In the genomic region with DNA sequence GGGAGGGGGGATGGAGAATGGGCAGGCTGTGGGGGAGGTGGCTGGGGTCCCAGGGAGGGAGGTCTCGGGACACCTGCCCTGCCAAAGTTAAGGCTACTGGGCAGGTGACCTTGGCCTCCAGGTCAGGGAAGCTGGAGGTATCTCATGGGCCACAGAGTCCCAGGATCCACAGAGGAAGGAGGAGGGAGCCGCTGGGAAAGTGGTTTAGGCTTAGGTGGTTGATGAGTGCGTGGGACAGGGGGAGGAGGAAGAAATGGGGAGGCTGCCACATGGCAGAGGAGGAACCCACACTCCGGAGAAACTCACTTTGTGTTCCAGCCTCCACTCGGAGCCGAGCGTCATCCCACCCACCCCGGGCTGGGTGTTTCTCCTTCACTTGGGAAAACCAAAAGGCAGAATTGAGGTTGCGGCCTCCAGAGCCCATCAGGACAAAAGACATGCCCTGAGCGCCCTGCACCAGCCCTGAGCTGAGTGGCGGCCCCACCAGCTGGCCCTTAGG, we compare ENCODE assay signal across 16 cellular contexts. TPM values are rescaled to one million over a fixed set of nuclear protein-coding genes. Genes with fewer than 3 reads are reported as not detected.
DNase-seq lines count a peak whose midpoint lies in the region; ATAC-seq and TF ChIP-seq lines count a peak whose summit lies in the region.
"Had no signal": no experiment of that assay in that cellular context is flagged by ENCODE, and none has a peak within 500 bp of the region (broad histone marks: within the 10 kb centered on the region; RNA-seq: fewer than 3 reads in every experiment).

No MANE protein-coding gene starts in this region.

- intact Hi-C loops in ascending aorta (cut with DNase I) (loop anchor here (2.0 to 10.0 kb wide), 3 partner anchors 65 to 805 kb away; no protein-coding TSS in a partner anchor), Caco-2 (cut with micrococcal nuclease; ENCODE audit: unreplicated experiment) (loop anchor here (10.0 kb wide), 1 partner anchor 795 kb away; the partner anchor contains the start of gene AKR1E2)

- H3K4me3 Mint-ChIP-seq in type B pancreatic cell (no peak overlapping the region), Caco-2 (ENCODE audit: unreplicated experiment) (no peak overlapping the region)
- H3K4me3 Mint-ChIP-seq: activated naive CD8-positive, alpha-beta T cell treated with anti-CD3 and anti-CD28 coated beads for 36 hours had no signal

- peak overlapping the region; percentile 1 for H2AFZ ChIP-seq in trophoblast cell (ENCODE audit: insufficient read depth, low read length, poor library complexity)

- H4K8ac ChIP-seq in trophoblast cell (ENCODE audit: low read depth, low read length), result peak overlapping the region; percentile 21

- H3K14ac ChIP-seq in trophoblast cell (ENCODE audit: low read length), result peak overlapping the region; percentile 65

- H3K4me3 ChIP-seq in ascending aorta, result peak overlapping the region in 1 of 2 donors; percentile 27
- H3K4me3 ChIP-seq in fibroblast of the aortic adventitia (ENCODE audit: low read depth, low read length), result no peak overlapping the region
- no peak overlapping the region for H3K4me3 ChIP-seq in trophoblast cell (ENCODE audit: low read depth, low read length)
- no peak overlapping the region for H3K4me3 ChIP-seq in Caco-2 (ENCODE audit: low read depth, low read length)
- H3K4me3 ChIP-seq: body of pancreas, heart left ventricle had no signal

- no peak for ATAC-seq in SK-N-SH treated with all-trans-retinoic acid at 6 μM for 48 hours
- ATAC-seq: body of pancreas had no signal

- no peaks in the 10 kb centered on the region for H3K36me3 ChIP-seq in ascending aorta
- no peaks in the 10 kb centered on the region for H3K36me3 ChIP-seq in trophoblast cell (ENCODE audit: control insufficient read depth in 1 of 2, insufficient read depth in 2 of 2, low read length in 2 of 2)
- H3K36me3 ChIP-seq in Caco-2 (ENCODE audit: control insufficient read depth, insufficient read depth, low read length), result no peaks in the 10 kb centered on the region
- H3K36me3 ChIP-seq: heart left ventricle, neutrophil had no signal

- no peak overlapping the region for H3K23ac ChIP-seq in trophoblast cell (ENCODE audit: low read length)

- H3K27ac Mint-ChIP-seq in type B pancreatic cell, result peak overlapping the region; percentile 26
- no peak overlapping the region for H3K27ac Mint-ChIP-seq in Caco-2 (ENCODE audit: unreplicated experiment)
- H3K27ac Mint-ChIP-seq: activated naive CD8-positive, alpha-beta T cell treated with anti-CD3 and anti-CD28 coated beads for 36 hours; activated T-helper 2 cell treated with anti-CD3 and anti-CD28 coated beads, Interferon-gamma antibody, Interleukin-2, Interleukin-4, amounts not matched to agents 10 μg/mL and 5 μg/mL and 100 μg/mL, durations not matched to agents 14 hours and 24 hours and 36 hours had no signal

- H3K18ac ChIP-seq in trophoblast cell (ENCODE audit: low read length), result peak overlapping the region; percentile 19

- no peaks in the 10 kb centered on the region for H3K9me3 Mint-ChIP-seq in type B pancreatic cell
- H3K9me3 Mint-ChIP-seq in Caco-2 (ENCODE audit: unreplicated experiment), result no peaks in the 10 kb centered on the region
- H3K9me3 Mint-ChIP-seq: activated naive CD8-positive, alpha-beta T cell treated with anti-CD3 and anti-CD28 coated beads for 36 hours; activated T-helper 2 cell treated with anti-CD3 and anti-CD28 coated beads, Interferon-gamma antibody, Interleukin-2, Interleukin-4, amounts not matched to agents 10 μg/mL and 5 μg/mL and 100 μg/mL, durations not matched to agents 14 hours and 24 hours and 36 hours had no signal

- CTCF ChIA-PET in Caco-2 (lab: Charles Lee), result interaction anchor here (2.6 kb wide), 1 partner anchor 10 kb away, joined by 9 read pairs; no protein-coding TSS in a partner anchor

- peak overlapping the region; percentile 90 to 91 for H3K27ac ChIP-seq in ascending aorta
- H3K27ac ChIP-seq in trophoblast cell (ENCODE audit: low read depth, low read length), result no peak overlapping the region
- H3K27ac ChIP-seq: neutrophil had no signal

- H2BK5ac ChIP-seq in trophoblast cell (ENCODE audit: low read depth, low read length, poor library complexity), result peak overlapping the region; percentile 28

- BruUV-seq in Caco-2 (replicated peaks; lab: Mats Ljungman, UMichigan), result no TSS peak

- peaks cover 48% of the 10 kb centered on the region for H3K79me1 ChIP-seq in trophoblast cell (ENCODE audit: low read length)

- no CpG with 5 or more reads among the region's 11 CpGs for WGBS in trophoblast cell (ENCODE audit: extremely low coverage, insufficient coverage, insufficient read length)

- H3K36me3 Mint-ChIP-seq in type B pancreatic cell, result no peaks in the 10 kb centered on the region
- no peaks in the 10 kb centered on the region for H3K36me3 Mint-ChIP-seq in Caco-2 (ENCODE audit: insufficient read depth, unreplicated experiment)
- H3K36me3 Mint-ChIP-seq: activated naive CD8-positive, alpha-beta T cell treated with anti-CD3 and anti-CD28 coated beads for 36 hours had no signal

- H3K4me2 ChIP-seq in trophoblast cell (ENCODE audit: low read length), result no peak overlapping the region

- no peaks in the 10 kb centered on the region for H3K27me3 Mint-ChIP-seq in type B pancreatic cell
- H3K27me3 Mint-ChIP-seq in Caco-2 (ENCODE audit: insufficient read depth, unreplicated experiment), result no peaks in the 10 kb centered on the region
- H3K27me3 Mint-ChIP-seq: activated naive CD8-positive, alpha-beta T cell treated with anti-CD3 and anti-CD28 coated beads for 36 hours had no signal

- H4K12ac ChIP-seq in trophoblast cell (ENCODE audit: low read depth, low read length), result no peak overlapping the region

- peak in 1 of 2 donors; percentile 84 for DNase-seq in ascending aorta (ENCODE audit: low spot score in 2 of 2)
- DNase-seq in fibroblast of the aortic adventitia (ENCODE audit: low read depth), result peak; percentile 29
- no peak for DNase-seq in trophoblast cell
- DNase-seq in type B pancreatic cell (ENCODE audit: extremely low spot score, unreplicated experiment), result no peak
- DNase-seq in Caco-2, result no peak
- DNase-seq in NCI-H2227 treated with DMSO at 0.1 percent for 48 hours (lab: John Stamatoyannopoulos, UW), result no peak
- DNase-seq: activated CD4-positive, alpha-beta T cell treated with anti-CD3 and anti-CD28 coated beads, Interleukin-2, amount 50 U/mL, for 1 hour; activated naive CD8-positive, alpha-beta T cell treated with anti-CD3 and anti-CD28 coated beads for 36 hours; body of pancreas; GF-D8; Karpas-422; NCI-H187 had no signal

- H3K27me3 ChIP-seq in ascending aorta (no peaks in the 10 kb centered on the region), trophoblast cell (ENCODE audit: insufficient read depth, low read length) (no peaks in the 10 kb centered on the region), Caco-2 (replicated peaks; ENCODE audit: control insufficient read depth, insufficient read depth, low read length) (no peaks in the 10 kb centered on the region)
- H3K27me3 ChIP-seq: body of pancreas, heart left ventricle, neutrophil had no signal

- H2AK5ac ChIP-seq in trophoblast cell (ENCODE audit: low read length), result peak overlapping the region; percentile 95

- H3K4me1 Mint-ChIP-seq in type B pancreatic cell (ENCODE audit: unreplicated experiment), result peaks cover 34% of the 10 kb centered on the region
- peaks cover 27% of the 10 kb centered on the region for H3K4me1 Mint-ChIP-seq in Caco-2 (ENCODE audit: low read depth, unreplicated experiment)

- H3K4ac ChIP-seq in trophoblast cell (ENCODE audit: low read depth, low read length), result peak overlapping the region; percentile 12

- H3K9me3 ChIP-seq in ascending aorta (no peaks in the 10 kb centered on the region), trophoblast cell (ENCODE audit: insufficient read depth, low read depth, low read length) (no peaks in the 10 kb centered on the region), Caco-2 (no peaks in the 10 kb centered on the region)
- H3K9me3 ChIP-seq: body of pancreas, heart left ventricle, neutrophil had no signal

- H2BK12ac ChIP-seq in trophoblast cell (ENCODE audit: low read length), result peak overlapping the region; percentile 63

- H3K9ac ChIP-seq in trophoblast cell (ENCODE audit: low read length), result no peak overlapping the region

- H3K79me2 ChIP-seq in trophoblast cell (ENCODE audit: control insufficient read depth, insufficient read depth, low read length, poor library complexity), result peaks cover 2% of the 10 kb centered on the region

- H3K4me1 ChIP-seq in ascending aorta (peaks cover 26 to 59% of the 10 kb centered on the region in 2 donors), trophoblast cell (ENCODE audit: control insufficient read depth in 1 of 2, insufficient read depth in 2 of 2, low read length in 2 of 2) (peaks cover 21 to 23% of the 10 kb centered on the region in 2 experiments), Caco-2 (peaks cover 31% of the 10 kb centered on the region)

- POLR2A ChIA-PET in Caco-2 (lab: Charles Lee), result interaction anchor here (0.8 to 1.6 kb wide), 2 partner anchors 153 to 174 kb away, joined by 3 to 9 read pairs; no protein-coding TSS in a partner anchor

- H4K91ac ChIP-seq in trophoblast cell (ENCODE audit: low read depth, low read length), result peak overlapping the region; percentile 89

- TF ChIP-seq CTCF in ascending aorta (IDR thresholded peaks at IDR 0.05) (no peak), fibroblast of the aortic adventitia (IDR thresholded peaks at IDR 0.05; ENCODE audit: insufficient read depth, low read length) (no peak), type B pancreatic cell (conservative IDR thresholded peaks at IDR 0.05) (no peak), Caco-2 (IDR thresholded peaks at IDR 0.05; ENCODE audit: insufficient read depth in 1 of 2, low read depth in 1 of 2, low read length in 1 of 2, severe bottlenecking in 1 of 2, unreplicated experiment in 1 of 2) (no peak)

- H2BK120ac ChIP-seq in trophoblast cell (ENCODE audit: insufficient read depth, low read length, poor library complexity), result peak overlapping the region; percentile 65

TF ChIP-seq in SK-N-SH treated with all-trans-retinoic acid at 6 μM for 48 hours, 23 proteins besides CTCF, POLR2A, EP300 and RAD21 (continues in another document):
- TF ChIP-seq OSR1 (CRISPR knock-in tag; IDR thresholded peaks at IDR 0.05) (no peak), CSDC2 (CRISPR knock-in tag; IDR thresholded peaks at IDR 0.05) (no peak)

RNA-seq across cellular contexts. Expression of gene ASB13, which starts 46.1 kb away (rescaled TPM):
- total RNA-seq in ascending aorta (15.3 TPM), fibroblast of the aortic adventitia (ENCODE audit: low replicate concordance) (8.4 and 17.1 TPM in 2 replicates), type B pancreatic cell (ENCODE audit: low replicate concordance) (13.9 and 28.2 TPM in 2 replicates), Caco-2 (2022) (37.0 and 44.8 TPM in 2 replicates)
- 3.3 and 3.7 TPM in 2 replicates for polyA plus RNA-seq in trophoblast cell (2013)
